ENCODE assay signal across 12 cellular contexts in genomic region chr10:43352951-43353350, GRCh38.
"Had no signal": no experiment of that assay in that cellular context is flagged by ENCODE, and none has a peak within 500 bp of the region (broad histone marks: within the 10 kb centered on the region; RNA-seq: fewer than 3 reads in every experiment).

No MANE protein-coding gene starts in this region.

- H3K9me3 ChIP-seq: breast epithelium, neutrophil, right atrium auricular region had no signal

- H3K4me1 ChIP-seq: breast epithelium had no signal

- H3K27me3 ChIP-seq: breast epithelium, right atrium auricular region had no signal

- H3K27ac ChIP-seq: breast epithelium, foreskin keratinocyte, neutrophil, right atrium auricular region, skin epidermis, WERI-Rb-1 had no signal

- DNase-seq: activated CD4-positive, alpha-beta memory T cell treated with anti-CD3 and anti-CD28 coated beads, Interleukin-2, amount 10 ng/mL, durations not matched to agents 7 days and 5 days; activated CD4-positive, alpha-beta T cell treated with anti-CD3 and anti-CD28 coated beads for 36 hours; activated gamma-delta T cell treated with Interleukin-2 at 50 U/mL for 16 hours; activated T-cell treated with anti-CD3 and anti-CD28 coated beads, Interleukin-2, amount 50 U/mL, for 72 hours; aorta; foreskin keratinocyte; naive B cell; WERI-Rb-1 had no signal

- H3K36me3 ChIP-seq: breast epithelium, neutrophil, right atrium auricular region, WERI-Rb-1 had no signal

- H3K4me3 ChIP-seq: breast epithelium, right atrium auricular region, skin epidermis had no signal

- ATAC-seq: activated CD4-positive, alpha-beta T cell treated with anti-CD3 and anti-CD28 coated beads for 36 hours; activated T-cell treated with anti-CD3 and anti-CD28 coated beads, Interleukin-2, amount 50 U/mL, for 72 hours; foreskin keratinocyte had no signal
